Comparison of ENCODE assay signal across 19 cellular contexts in genomic region chr2:207289295-207290018, GRCh38.
DNase-seq lines count a peak whose midpoint lies in the region; ATAC-seq and TF ChIP-seq lines count a peak whose summit lies in the region.
"Had no signal": no experiment of that assay in that cellular context is flagged by ENCODE, and none has a peak within 500 bp of the region (broad histone marks: within the 10 kb centered on the region; RNA-seq: fewer than 3 reads in every experiment).

No MANE protein-coding gene starts in this region.

- H3K4me3 ChIP-seq in epithelial cell of esophagus (ENCODE audit: low read length) (no peak overlapping the region), prostate gland (no peak overlapping the region), Caco-2 (ENCODE audit: low read depth, low read length) (no peak overlapping the region)
- H3K4me3 ChIP-seq: thoracic aorta had no signal

- 40% methylated on average over 2 of the region's 2 CpGs for WGBS in prostate gland

- peaks cover 11% of the 10 kb centered on the region for H3K4me1 Mint-ChIP-seq in Caco-2 (ENCODE audit: low read depth, unreplicated experiment)
- H3K4me1 Mint-ChIP-seq: central memory CD8-positive, alpha-beta T cell had no signal

- peaks cover 8% of the 10 kb centered on the region for H3K27me3 Mint-ChIP-seq in Caco-2 (ENCODE audit: insufficient read depth, unreplicated experiment)
- H3K27me3 Mint-ChIP-seq: activated B cell treated with CpG ODN at 0.5 μM for 24 hours, T-helper 17 cell had no signal

- POLR2A ChIA-PET in Caco-2 (lab: Charles Lee): no interaction called here

- no peak for ATAC-seq in HG02981 (IDR thresholded peaks at IDR 0.05; ENCODE audit: unreplicated experiment)
- ATAC-seq: activated CD8-positive, alpha-beta T cell treated with anti-CD3 and anti-CD28 coated beads, Interleukin-2, amount 10 ng/mL, durations not matched to agents 7 days and 5 days; T-helper 17 cell had no signal

- H3K27ac Mint-ChIP-seq in Caco-2 (ENCODE audit: unreplicated experiment): no peak overlapping the region
- H3K27ac Mint-ChIP-seq: activated B cell treated with CpG ODN at 0.5 μM for 24 hours; activated CD8-positive, alpha-beta T cell treated with anti-CD3 and anti-CD28 coated beads, Interleukin-2, amount 10 ng/mL, durations not matched to agents 7 days and 5 days; T-helper 17 cell had no signal

- H3K27me3 ChIP-seq in prostate gland (replicated peaks; ENCODE audit: insufficient read depth): no peaks in the 10 kb centered on the region
- H3K27me3 ChIP-seq in Caco-2 (replicated peaks; ENCODE audit: control insufficient read depth, insufficient read depth, low read length): no peaks in the 10 kb centered on the region; the same call in 1 of the 2 replicates
- H3K27me3 ChIP-seq: BE2C had no signal

- TF ChIP-seq CTCF in epithelial cell of esophagus (IDR thresholded peaks at IDR 0.05; ENCODE audit: insufficient read depth, low read depth, low read length, missing control alignments) (no peak), prostate gland (IDR thresholded peaks at IDR 0.05) (no peak), Caco-2 (IDR thresholded peaks at IDR 0.05; ENCODE audit: insufficient read depth in 1 of 2, low read depth in 1 of 2, low read length in 1 of 2, severe bottlenecking in 1 of 2, unreplicated experiment in 1 of 2) (no peak)

- no peaks in the 10 kb centered on the region for H3K36me3 Mint-ChIP-seq in Caco-2 (ENCODE audit: insufficient read depth, unreplicated experiment)

- H3K4me1 ChIP-seq in prostate gland (replicated peaks) (peaks cover 6% of the 10 kb centered on the region), Caco-2 (peaks cover 9% of the 10 kb centered on the region)

- no peak for TF ChIP-seq POLR2A in prostate gland (IDR thresholded peaks at IDR 0.05)

- H3K4me3 Mint-ChIP-seq in Caco-2 (ENCODE audit: unreplicated experiment): no peak overlapping the region
- H3K4me3 Mint-ChIP-seq: activated B cell treated with CpG ODN at 0.5 μM for 24 hours; activated CD8-positive, alpha-beta T cell treated with anti-CD3 and anti-CD28 coated beads, Interleukin-2, amount 10 ng/mL, durations not matched to agents 7 days and 5 days; central memory CD8-positive, alpha-beta T cell; T-helper 17 cell had no signal

- BruUV-seq in Caco-2 (replicated peaks; lab: Mats Ljungman, UMichigan): no TSS peak

- H3K9me3 ChIP-seq in prostate gland (no peaks in the 10 kb centered on the region), Caco-2 (no peaks in the 10 kb centered on the region)
- H3K9me3 ChIP-seq: BE2C, thoracic aorta had no signal

- DNase-seq in DMS79 treated with DMSO at 0.1 percent for 48 hours (lab: John Stamatoyannopoulos, UW): peak; percentile 10
- no peak for DNase-seq in DMS79 (lab: John Stamatoyannopoulos, UW)
- DNase-seq in NCI-H526 (lab: John Stamatoyannopoulos, UW): peak; percentile 91 to 92
- peak; percentile 91 for DNase-seq in epithelial cell of esophagus (ENCODE audit: low read depth)
- DNase-seq in prostate gland (ENCODE audit: low spot score): peak; percentile 56
- DNase-seq in Caco-2: no peak
- DNase-seq in NCI-H1417 treated with DMSO at 0.1 percent for 48 hours (lab: John Stamatoyannopoulos, UW): no peak
- DNase-seq: 8988T; activated B cell treated with CpG ODN at 0.5 μM for 24 hours; activated CD8-positive, alpha-beta T cell treated with anti-CD3 and anti-CD28 coated beads, Interleukin-2, amount 10 ng/mL, durations not matched to agents 7 days and 5 days; amniotic stem cell; GOT3; MV-4-11; SHP77 treated with DMSO at 0.1 percent for 48 hours; T-helper 17 cell had no signal

- intact Hi-C loops in prostate gland (cut with DNase I): no loop called here
- intact Hi-C loops in Caco-2 (cut with micrococcal nuclease; ENCODE audit: unreplicated experiment): no loop called here

- H3K36me3 ChIP-seq in prostate gland: no peaks in the 10 kb centered on the region
- H3K36me3 ChIP-seq in Caco-2 (ENCODE audit: control insufficient read depth, insufficient read depth, low read length): no peaks in the 10 kb centered on the region; the same call in 1 of the 2 replicates
- H3K36me3 ChIP-seq: BE2C, thoracic aorta had no signal

- H3K9me3 Mint-ChIP-seq in Caco-2 (ENCODE audit: unreplicated experiment): no peaks in the 10 kb centered on the region
- H3K9me3 Mint-ChIP-seq: activated B cell treated with CpG ODN at 0.5 μM for 24 hours; central memory CD8-positive, alpha-beta T cell had no signal

- CTCF ChIA-PET in Caco-2 (lab: Charles Lee): no interaction called here

- peak overlapping the region in 1 of 2 donors; percentile 30 for H3K27ac ChIP-seq in prostate gland
- H3K27ac ChIP-seq: thoracic aorta had no signal

Comparison
In these comparisons a context has a peak if more than half of its experiments do, and no peak if none do; other contexts are left out.
1. DNase-seq: peak in DMS79 treated with DMSO at 0.1 percent for 48 hours (single experiment), NCI-H526 (2 of 2), epithelial cell of esophagus (single experiment) and prostate gland (single experiment); none in DMS79 (single experiment), Caco-2 (0 of 2) and NCI-H1417 treated with DMSO at 0.1 percent for 48 hours (single experiment).